7 cellular contexts compared by ENCODE assay signal in genomic region chr15:39127925-39128617, GRCh38.
DNase-seq lines count a peak whose midpoint lies in the region; ATAC-seq and TF ChIP-seq lines count a peak whose summit lies in the region.

No MANE protein-coding gene starts in this region.

- H3K27me3 ChIP-seq in fibroblast of lung (ENCODE audit: control insufficient read depth, insufficient read depth, low read length): no peaks in the 10 kb centered on the region

- peak overlapping the region; percentile 89 for H3K27ac ChIP-seq in fibroblast of lung (ENCODE audit: insufficient read depth, low read length)

- H3K36me3 ChIP-seq in fibroblast of lung (ENCODE audit: control insufficient read depth, insufficient read depth, low read length): no peaks in the 10 kb centered on the region

- TF ChIP-seq CTCF in HFF-Myc (IDR thresholded peaks at IDR 0.05; ENCODE audit: low read depth, low read length, missing control alignments) (no peak), fibroblast of lung (conservative IDR thresholded peaks at IDR 0.05 in 1 of 2, IDR thresholded peaks at IDR 0.05 in 1 of 2; ENCODE audit: low read depth in 1 of 2, low read length in 2 of 2) (no peak)

- H2AFZ ChIP-seq in fibroblast of lung (ENCODE audit: low read length): no peak overlapping the region

- no peaks in the 10 kb centered on the region for H3K79me2 ChIP-seq in fibroblast of lung (ENCODE audit: control insufficient read depth, insufficient read depth, low read length)

- H3K9me3 ChIP-seq in fibroblast of lung (ENCODE audit: control insufficient read depth, insufficient read depth, low read depth, low read length): no peaks in the 10 kb centered on the region

- ATAC-seq in HG03571 (IDR thresholded peaks at IDR 0.05; ENCODE audit: unreplicated experiment) (no peak), GM18907 (IDR thresholded peaks at IDR 0.05; ENCODE audit: unreplicated experiment) (no peak)

- no peak overlapping the region for H3K4me3 ChIP-seq in HFF-Myc (replicated peaks; ENCODE audit: low read depth, low read length)
- H3K4me3 ChIP-seq in fibroblast of lung (replicated peaks in 1 of 4; ENCODE audit: control extremely low read depth in 1 of 4, insufficient read depth in 1 of 4, low read depth in 3 of 4, low read length in 4 of 4): no peak overlapping the region
- H3K4me3 ChIP-seq in skeletal muscle cell (ENCODE audit: low read depth, low read length): no peak overlapping the region

- H3K4me1 ChIP-seq in fibroblast of lung (ENCODE audit: control insufficient read depth, extremely low read depth, insufficient read depth, low read length): peaks cover 64% of the 10 kb centered on the region

- DNase-seq in HFF-Myc (ENCODE audit: extremely low read depth, low read depth) (peak; percentile 86), SHP77 (lab: John Stamatoyannopoulos, UW) (peak; percentile 57 to 67), fibroblast of lung (ENCODE audit: low read depth in 2 of 2) (peak; percentile 91 to 99), skeletal muscle cell (ENCODE audit: low read depth) (peak; percentile 92), GM19238 (ENCODE audit: insufficient read length, low spot score) (no peak)

- H4K20me1 ChIP-seq in fibroblast of lung (ENCODE audit: control insufficient read depth, extremely low read depth, insufficient read depth, low read length): no peaks in the 10 kb centered on the region

- peak overlapping the region; percentile 43 for H3K9ac ChIP-seq in fibroblast of lung (ENCODE audit: insufficient read depth, low read length)

- peak overlapping the region; percentile 18 for H3K4me2 ChIP-seq in fibroblast of lung (ENCODE audit: extremely low read depth, insufficient read depth, low read length)
